1 cellular context compared by ENCODE assay signal in the genomic region with DNA sequence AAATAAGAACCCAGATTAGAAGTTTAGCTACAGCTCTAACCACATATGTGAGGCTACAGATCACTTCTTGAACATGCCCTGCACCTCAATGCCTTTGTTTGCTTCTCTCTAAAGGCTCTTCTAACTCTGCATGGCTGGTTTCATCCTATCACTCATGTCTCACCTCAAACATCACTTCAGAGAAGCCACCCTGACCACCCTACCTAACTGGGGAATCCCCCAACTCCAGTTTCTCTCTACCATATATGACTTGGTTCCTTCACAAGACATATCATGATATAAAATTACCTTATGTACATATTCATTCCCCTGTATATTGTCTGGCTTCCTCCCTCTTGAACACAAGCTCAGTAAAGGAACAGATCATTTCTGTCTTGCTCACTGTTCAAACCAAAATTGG.
TF ChIP-seq lines count a peak whose summit lies in the region.

No MANE protein-coding gene starts in this region.

TF ChIP-seq in HepG2, 621 proteins besides CTCF, POLR2A, EP300 and RAD21 (continued from another document):
- TF ChIP-seq, protein P1, sequence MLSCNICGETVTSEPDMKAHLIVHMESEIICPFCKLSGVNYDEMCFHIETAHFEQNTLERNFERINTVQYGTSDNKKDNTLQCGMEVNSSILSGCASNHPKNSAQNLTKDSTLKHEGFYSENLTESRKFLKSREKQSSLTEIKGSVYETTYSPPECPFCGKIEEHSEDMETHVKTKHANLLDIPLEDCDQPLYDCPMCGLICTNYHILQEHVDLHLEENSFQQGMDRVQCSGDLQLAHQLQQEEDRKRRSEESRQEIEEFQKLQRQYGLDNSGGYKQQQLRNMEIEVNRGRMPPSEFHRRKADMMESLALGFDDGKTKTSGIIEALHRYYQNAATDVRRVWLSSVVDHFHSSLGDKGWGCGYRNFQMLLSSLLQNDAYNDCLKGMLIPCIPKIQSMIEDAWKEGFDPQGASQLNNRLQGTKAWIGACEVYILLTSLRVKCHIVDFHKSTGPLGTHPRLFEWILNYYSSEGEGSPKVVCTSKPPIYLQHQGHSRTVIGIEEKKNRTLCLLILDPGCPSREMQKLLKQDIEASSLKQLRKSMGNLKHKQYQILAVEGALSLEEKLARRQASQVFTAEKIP (CRISPR knock-in tag; IDR thresholded peaks at IDR 0.05; ENCODE audit: borderline replicate concordance): no peak
- TF ChIP-seq GATAD2A (CRISPR knock-in tag; IDR thresholded peaks at IDR 0.05) (no peak), PCBP1 (IDR thresholded peaks at IDR 0.05; ENCODE audit: borderline replicate concordance, low read depth, low read length) (no peak), ZNF235 (CRISPR knock-in tag; IDR thresholded peaks at IDR 0.05; ENCODE audit: borderline replicate concordance) (no peak), ZNF644 (CRISPR knock-in tag; IDR thresholded peaks at IDR 0.05; ENCODE audit: low read depth) (no peak)
- TF ChIP-seq, protein P2, sequence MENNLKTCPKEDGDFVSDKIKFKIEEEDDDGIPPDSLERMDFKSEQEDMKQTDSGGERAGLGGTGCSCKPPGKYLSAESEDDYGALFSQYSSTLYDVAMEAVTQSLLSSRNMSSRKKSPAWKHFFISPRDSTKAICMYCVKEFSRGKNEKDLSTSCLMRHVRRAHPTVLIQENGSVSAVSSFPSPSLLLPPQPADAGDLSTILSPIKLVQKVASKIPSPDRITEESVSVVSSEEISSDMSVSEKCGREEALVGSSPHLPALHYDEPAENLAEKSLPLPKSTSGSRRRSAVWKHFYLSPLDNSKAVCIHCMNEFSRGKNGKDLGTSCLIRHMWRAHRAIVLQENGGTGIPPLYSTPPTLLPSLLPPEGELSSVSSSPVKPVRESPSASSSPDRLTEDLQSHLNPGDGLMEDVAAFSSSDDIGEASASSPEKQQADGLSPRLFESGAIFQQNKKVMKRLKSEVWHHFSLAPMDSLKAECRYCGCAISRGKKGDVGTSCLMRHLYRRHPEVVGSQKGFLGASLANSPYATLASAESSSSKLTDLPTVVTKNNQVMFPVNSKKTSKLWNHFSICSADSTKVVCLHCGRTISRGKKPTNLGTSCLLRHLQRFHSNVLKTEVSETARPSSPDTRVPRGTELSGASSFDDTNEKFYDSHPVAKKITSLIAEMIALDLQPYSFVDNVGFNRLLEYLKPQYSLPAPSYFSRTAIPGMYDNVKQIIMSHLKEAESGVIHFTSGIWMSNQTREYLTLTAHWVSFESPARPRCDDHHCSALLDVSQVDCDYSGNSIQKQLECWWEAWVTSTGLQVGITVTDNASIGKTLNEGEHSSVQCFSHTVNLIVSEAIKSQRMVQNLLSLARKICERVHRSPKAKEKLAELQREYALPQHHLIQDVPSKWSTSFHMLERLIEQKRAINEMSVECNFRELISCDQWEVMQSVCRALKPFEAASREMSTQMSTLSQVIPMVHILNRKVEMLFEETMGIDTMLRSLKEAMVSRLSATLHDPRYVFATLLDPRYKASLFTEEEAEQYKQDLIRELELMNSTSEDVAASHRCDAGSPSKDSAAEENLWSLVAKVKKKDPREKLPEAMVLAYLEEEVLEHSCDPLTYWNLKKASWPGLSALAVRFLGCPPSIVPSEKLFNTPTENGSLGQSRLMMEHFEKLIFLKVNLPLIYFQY (CRISPR knock-in tag; IDR thresholded peaks at IDR 0.05; ENCODE audit: borderline replicate concordance): no peak
- TF ChIP-seq, protein P3, sequence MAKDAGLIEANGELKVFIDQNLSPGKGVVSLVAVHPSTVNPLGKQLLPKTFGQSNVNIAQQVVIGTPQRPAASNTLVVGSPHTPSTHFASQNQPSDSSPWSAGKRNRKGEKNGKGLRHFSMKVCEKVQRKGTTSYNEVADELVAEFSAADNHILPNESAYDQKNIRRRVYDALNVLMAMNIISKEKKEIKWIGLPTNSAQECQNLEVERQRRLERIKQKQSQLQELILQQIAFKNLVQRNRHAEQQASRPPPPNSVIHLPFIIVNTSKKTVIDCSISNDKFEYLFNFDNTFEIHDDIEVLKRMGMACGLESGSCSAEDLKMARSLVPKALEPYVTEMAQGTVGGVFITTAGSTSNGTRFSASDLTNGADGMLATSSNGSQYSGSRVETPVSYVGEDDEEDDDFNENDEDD (CRISPR knock-in tag; IDR thresholded peaks at IDR 0.05; ENCODE audit: borderline replicate concordance): no peak
- TF ChIP-seq, protein P4, sequence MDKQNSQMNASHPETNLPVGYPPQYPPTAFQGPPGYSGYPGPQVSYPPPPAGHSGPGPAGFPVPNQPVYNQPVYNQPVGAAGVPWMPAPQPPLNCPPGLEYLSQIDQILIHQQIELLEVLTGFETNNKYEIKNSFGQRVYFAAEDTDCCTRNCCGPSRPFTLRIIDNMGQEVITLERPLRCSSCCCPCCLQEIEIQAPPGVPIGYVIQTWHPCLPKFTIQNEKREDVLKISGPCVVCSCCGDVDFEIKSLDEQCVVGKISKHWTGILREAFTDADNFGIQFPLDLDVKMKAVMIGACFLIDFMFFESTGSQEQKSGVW (CRISPR knock-in tag; IDR thresholded peaks at IDR 0.05; ENCODE audit: borderline replicate concordance): no peak
TF ChIP-seq in HepG2: peak in this region for 0.
